Comparison of ENCODE assay signal across 1 cellular context in genomic region chr6:17012421-17013225, GRCh38.
TF ChIP-seq lines count a peak whose summit lies in the region.

No MANE protein-coding gene starts in this region.

TF ChIP-seq in SK-N-SH treated with all-trans-retinoic acid at 6 μM for 48 hours, 23 proteins besides CTCF, POLR2A, EP300 and RAD21 (continued from another document):
- TF ChIP-seq POU6F1 (CRISPR knock-in tag; IDR thresholded peaks at IDR 0.05; ENCODE audit: borderline replicate concordance, low read depth): no peak
- TF ChIP-seq ZC3H10 (CRISPR knock-in tag; IDR thresholded peaks at IDR 0.05): no peak
- no peak for TF ChIP-seq CSDC2 (CRISPR knock-in tag; IDR thresholded peaks at IDR 0.05)
- TF ChIP-seq TCF4 (CRISPR knock-in tag; IDR thresholded peaks at IDR 0.05; ENCODE audit: borderline replicate concordance): no peak
- TF ChIP-seq BACH2 (CRISPR knock-in tag; IDR thresholded peaks at IDR 0.05; ENCODE audit: borderline replicate concordance): no peak
- no peak for TF ChIP-seq ZNF565 (CRISPR knock-in tag; conservative IDR thresholded peaks at IDR 0.05; ENCODE audit: low read depth)
- no peak for TF ChIP-seq GLIS3 (CRISPR knock-in tag; IDR thresholded peaks at IDR 0.05)
TF ChIP-seq in SK-N-SH treated with all-trans-retinoic acid at 6 μM for 48 hours: peak in this region for 0.
